Comparison of ENCODE assay signal across 8 cellular contexts in genomic region chr11:94417386-94417987, GRCh38. TPM values are rescaled to one million over a fixed set of nuclear protein-coding genes. Genes with fewer than 3 reads are reported as not detected.
DNase-seq lines count a peak whose midpoint lies in the region; FAIRE-seq and TF ChIP-seq lines count a peak whose summit lies in the region.

No MANE protein-coding gene starts in this region.

- no peaks in the 10 kb centered on the region for H3K27me3 Mint-ChIP-seq in activated naive CD4-positive, alpha-beta T cell treated with anti-CD3 and anti-CD28 coated beads, Interleukin-2, amount 10 ng/mL, durations not matched to agents 7 days and 5 days

- no peak overlapping the region for H3K27ac Mint-ChIP-seq in activated naive CD4-positive, alpha-beta T cell treated with anti-CD3 and anti-CD28 coated beads, Interleukin-2, amount 10 ng/mL, durations not matched to agents 7 days and 5 days

- no peaks in the 10 kb centered on the region for H3K4me1 ChIP-seq in endothelial cell of umbilical vein (ENCODE audit: control insufficient read depth, extremely low read depth, insufficient read depth, low read length)

- no peaks in the 10 kb centered on the region for H3K27me3 ChIP-seq in endothelial cell of umbilical vein (ENCODE audit: control insufficient read depth in 2 of 2, insufficient read depth in 2 of 2, low read length in 2 of 2)

- H3K9me3 ChIP-seq in endothelial cell of umbilical vein (replicated peaks; ENCODE audit: control insufficient read depth, insufficient read depth, low read length), result no peaks in the 10 kb centered on the region

- peak; percentile 66 for FAIRE-seq in endothelial cell of umbilical vein (lab: Jason Lieb, UNC)

- DNase-seq in GM10248 (ENCODE audit: extremely low spot score), result no peak
- DNase-seq in NCI-H748 (lab: John Stamatoyannopoulos, UW; ENCODE audit: unreplicated experiment), result peak; percentile 22
- peak; percentile 32 for DNase-seq in endothelial cell of umbilical vein (ENCODE audit: low read depth, low spot score)
- DNase-seq in pons (ENCODE audit: low spot score), result peak; percentile 40
- no peak for DNase-seq in NCI-H2107 (lab: John Stamatoyannopoulos, UW)
- no peak for DNase-seq in NCI-H1930 (lab: John Stamatoyannopoulos, UW)
- DNase-seq in activated naive CD4-positive, alpha-beta T cell treated with anti-CD3 and anti-CD28 coated beads, Interleukin-2, amount 10 ng/mL, durations not matched to agents 7 days and 5 days, result no peak
- no peak for DNase-seq in activated CD4-positive, alpha-beta T cell treated with anti-CD3 and anti-CD28 coated beads for 1 hour

- intact Hi-C loops in endothelial cell of umbilical vein (cut with micrococcal nuclease), result loop anchor here (1.0 to 10.0 kb wide), 4 partner anchors 93 to 520 kb away; no protein-coding TSS in a partner anchor

- H2AFZ ChIP-seq in endothelial cell of umbilical vein (ENCODE audit: low read depth, low read length), result no peak overlapping the region

- TF ChIP-seq CTCF in GM10248 (IDR thresholded peaks at IDR 0.05; ENCODE audit: control extremely low read depth, extremely low read depth, low read depth, missing control alignments), result peak; percentile 6
- TF ChIP-seq CTCF in endothelial cell of umbilical vein (IDR thresholded peaks at IDR 0.05; ENCODE audit: extremely low read depth in 1 of 2, insufficient read depth in 1 of 2, low read depth in 1 of 2, low read length in 2 of 2), result peak; percentile 15 to 24

- H3K4me3 Mint-ChIP-seq in activated naive CD4-positive, alpha-beta T cell treated with anti-CD3 and anti-CD28 coated beads, Interleukin-2, amount 10 ng/mL, durations not matched to agents 7 days and 5 days, result no peak overlapping the region

- H3K9me1 ChIP-seq in endothelial cell of umbilical vein (replicated peaks; ENCODE audit: control insufficient read depth, extremely low read depth, insufficient read depth, low read length), result no peaks in the 10 kb centered on the region

- no peak overlapping the region for H3K4me3 ChIP-seq in endothelial cell of umbilical vein (replicated peaks in 1 of 3; ENCODE audit: insufficient read depth in 1 of 3, low read depth in 1 of 3, low read length in 3 of 3)

- no TSS peak for BruUV-seq in endothelial cell of umbilical vein (replicated peaks; lab: Mats Ljungman, UMichigan)

- H3K4me1 Mint-ChIP-seq in activated naive CD4-positive, alpha-beta T cell treated with anti-CD3 and anti-CD28 coated beads, Interleukin-2, amount 10 ng/mL, durations not matched to agents 7 days and 5 days, result no peaks in the 10 kb centered on the region

- no peak overlapping the region for H3K27ac ChIP-seq in endothelial cell of umbilical vein (ENCODE audit: insufficient read depth, low read depth, low read length)

- peaks cover 11% of the 10 kb centered on the region for H3K36me3 Mint-ChIP-seq in activated naive CD4-positive, alpha-beta T cell treated with anti-CD3 and anti-CD28 coated beads, Interleukin-2, amount 10 ng/mL, durations not matched to agents 7 days and 5 days

- H4K20me1 ChIP-seq in endothelial cell of umbilical vein (replicated peaks; ENCODE audit: control insufficient read depth, extremely low read depth, insufficient read depth, low read length), result no peaks in the 10 kb centered on the region

- dilution Hi-C loops in endothelial cell of umbilical vein (cut with MboI; ENCODE audit: extremely low pct_ligation_motif_present, low sequenced_read_pairs), result no loop called here

- no peaks in the 10 kb centered on the region for H3K9me3 Mint-ChIP-seq in activated naive CD4-positive, alpha-beta T cell treated with anti-CD3 and anti-CD28 coated beads, Interleukin-2, amount 10 ng/mL, durations not matched to agents 7 days and 5 days

- no peak overlapping the region for H3K4me2 ChIP-seq in endothelial cell of umbilical vein (ENCODE audit: insufficient read depth, low read length)

- H3K79me2 ChIP-seq in endothelial cell of umbilical vein (ENCODE audit: control insufficient read depth, insufficient read depth, low read length), result no peaks in the 10 kb centered on the region

- no peaks in the 10 kb centered on the region for H3K36me3 ChIP-seq in endothelial cell of umbilical vein (ENCODE audit: control insufficient read depth in 2 of 2, extremely low read depth in 1 of 2, insufficient read depth in 2 of 2, low read length in 2 of 2)

- CTCF ChIA-PET in GM10248 (lab: Yijun Ruan, JAX), result interaction anchor here (1.1 to 1.3 kb wide), 2 partner anchors 10 kb away, joined by 3 read pairs; no protein-coding TSS in a partner anchor
- CTCF ChIA-PET in endothelial cell of umbilical vein (lab: Charles Lee), result interaction anchor here (0.6 to 5.7 kb wide), 19 partner anchors 9 to 1183 kb away, joined by 3 to 82 read pairs (median 4); no protein-coding TSS in a partner anchor
- CTCF ChIA-PET in activated naive CD4-positive, alpha-beta T cell treated with anti-CD3 and anti-CD28 coated beads, Interleukin-2, amount 10 ng/mL, durations not matched to agents 7 days and 5 days (lab: Charles Lee), result interaction anchor here (0.6 to 0.9 kb wide), 4 partner anchors 10 to 1194 kb away, joined by 3 to 4 read pairs (median 3); partner anchors contain the start of gene IZUMO1R

- TF ChIP-seq POLR2A in endothelial cell of umbilical vein (IDR thresholded peaks at IDR 0.05; ENCODE audit: low read depth, low read length), result no peak

- no peak overlapping the region for H3K9ac ChIP-seq in endothelial cell of umbilical vein (replicated peaks; ENCODE audit: extremely low read depth, insufficient read depth, low read length)

- POLR2A ChIA-PET in GM10248 (lab: Yijun Ruan, JAX) (no interaction called here), endothelial cell of umbilical vein (lab: Charles Lee) (no interaction called here)

TF ChIP-seq in endothelial cell of umbilical vein, 7 proteins besides CTCF, POLR2A, EP300 and RAD21:
- TF ChIP-seq MYC (IDR thresholded peaks at IDR 0.05; ENCODE audit: low read depth, low read length) (no peak), GATA2 (IDR thresholded peaks at IDR 0.05; ENCODE audit: insufficient read depth, insufficient read length, low read depth, low read length) (no peak), FOS (IDR thresholded peaks at IDR 0.05; ENCODE audit: borderline replicate concordance, insufficient read depth, low read length) (no peak), JUN (IDR thresholded peaks at IDR 0.05; ENCODE audit: borderline replicate concordance, insufficient read depth, insufficient read length, low read depth) (no peak), POLR2AphosphoS5 (IDR thresholded peaks at IDR 0.05; ENCODE audit: insufficient read depth, low read depth, low read length) (no peak), EZH2 (IDR thresholded peaks at IDR 0.05; ENCODE audit: borderline replicate concordance, low read depth, low read length, severe bottlenecking) (no peak)
- TF ChIP-seq, protein P1, sequence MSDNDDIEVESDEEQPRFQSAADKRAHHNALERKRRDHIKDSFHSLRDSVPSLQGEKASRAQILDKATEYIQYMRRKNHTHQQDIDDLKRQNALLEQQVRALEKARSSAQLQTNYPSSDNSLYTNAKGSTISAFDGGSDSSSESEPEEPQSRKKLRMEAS (IDR thresholded peaks at IDR 0.05; ENCODE audit: insufficient read depth, insufficient read length), result no peak

RNA-seq across cellular contexts. Expression of gene GPR83, which starts 16.3 kb away (rescaled TPM):
- total RNA-seq in endothelial cell of umbilical vein, result not detected in 2 replicates
- 0.05 and 0.07 TPM in 2 replicates for polyA plus RNA-seq in endothelial cell of umbilical vein
- polyA plus RNA-seq in endothelial cell of umbilical vein (2011; cell fraction: cytosol; rRNA removed), result 0.03 and 0.04 TPM in 2 replicates
- 0.11 and 0.24 TPM in 2 replicates for polyA plus RNA-seq in endothelial cell of umbilical vein (2011; cell fraction: nucleus; rRNA removed)
- polyA plus RNA-seq in endothelial cell of umbilical vein (2012), result not detected in 2 replicates
- 0.53 TPM in 1 of 2 replicates, not detected in the other for polyA minus RNA-seq in endothelial cell of umbilical vein
- not detected for polyA minus RNA-seq in endothelial cell of umbilical vein (2011; cell fraction: cytosol; rRNA and poly(A)+ RNA removed)
- 0.19 and 0.24 TPM in 2 replicates for polyA minus RNA-seq in endothelial cell of umbilical vein (2011; cell fraction: nucleus; rRNA and poly(A)+ RNA removed)

Comparison
In these comparisons a context has a peak if more than half of its experiments do, and no peak if none do; other contexts are left out.
1. DNase-seq: peak in NCI-H748 (single experiment), endothelial cell of umbilical vein (single experiment) and pons (single experiment); none in GM10248 (single experiment), NCI-H2107 (single experiment), NCI-H1930 (0 of 2), activated naive CD4-positive, alpha-beta T cell treated with anti-CD3 and anti-CD28 coated beads, Interleukin-2, amount 10 ng/mL, durations not matched to agents 7 days and 5 days (single experiment) and activated CD4-positive, alpha-beta T cell treated with anti-CD3 and anti-CD28 coated beads for 1 hour (single experiment).